In the genomic region with DNA sequence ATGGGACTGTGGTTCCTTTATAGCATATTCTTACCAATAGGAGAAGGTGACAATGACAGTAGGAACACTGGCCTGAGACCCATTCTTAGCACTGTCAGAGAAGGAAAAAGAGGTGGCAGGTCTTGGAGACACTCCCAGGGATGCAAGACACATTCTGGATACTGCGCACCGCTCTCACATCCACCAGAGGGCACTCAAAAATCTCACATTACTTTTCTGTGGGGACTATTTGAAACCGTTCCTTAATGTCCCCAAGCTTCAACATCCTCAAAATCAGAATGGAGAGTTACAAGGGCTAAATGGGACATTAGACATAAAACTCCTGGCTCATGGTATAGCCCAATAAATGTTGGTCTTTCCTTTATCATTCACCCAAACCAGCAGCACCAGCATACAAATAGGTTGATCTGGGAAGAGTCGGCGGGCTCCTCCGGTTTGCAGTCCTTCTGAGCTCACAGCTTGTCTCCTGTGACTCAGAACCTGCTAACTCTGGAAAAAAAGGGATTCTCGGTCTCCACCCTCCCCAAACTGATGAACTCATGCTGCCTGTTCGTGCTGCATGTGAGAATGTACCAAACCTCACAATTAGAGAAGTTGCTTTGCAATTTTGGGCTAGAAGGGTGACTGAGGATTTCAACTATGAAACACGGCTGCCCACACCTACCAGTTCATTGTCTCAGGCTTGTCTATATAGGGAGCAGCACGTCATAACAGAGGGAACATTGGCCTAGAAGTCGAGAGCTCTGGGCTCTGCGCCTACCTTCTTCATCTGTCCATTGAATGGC, we compare ENCODE assay signal across 8 cellular contexts. TPM values are rescaled to one million over a fixed set of nuclear protein-coding genes. Genes with fewer than 3 reads are reported as not detected.
DNase-seq lines count a peak whose midpoint lies in the region; ATAC-seq lines count a peak whose summit lies in the region.

No MANE protein-coding gene starts in this region.

- DNase-seq in activated T-cell treated with anti-CD3 and anti-CD28 coated beads, Interleukin-2, amount 50 U/mL, for 72 hours, result no peak
- DNase-seq in activated T-cell treated with anti-CD3 and anti-CD28 coated beads, Interleukin-2, amount 50 U/mL, for 1 hour, result no peak
- DNase-seq in Kasumi-1 (lab: John Stamatoyannopoulos, UW) (peak; percentile 52 to 79), RPMI8226 (peak; percentile 38), epithelial cell of prostate (ENCODE audit: low read depth, low spot score) (peak; percentile 75), middle frontal gyrus (ENCODE audit: extremely low spot score, low spot score) (peak; percentile 9)

- H3K27me3 Mint-ChIP-seq in activated T-cell treated with anti-CD3 and anti-CD28 coated beads, Interleukin-2, amount 50 U/mL, for 72 hours (ENCODE audit: low read depth), result no peaks in the 10 kb centered on the region

- H3K4me3 Mint-ChIP-seq in activated T-cell treated with anti-CD3 and anti-CD28 coated beads, Interleukin-2, amount 50 U/mL, for 72 hours, result no peak overlapping the region

- peaks cover 47% of the 10 kb centered on the region for H3K4me1 Mint-ChIP-seq in activated T-cell treated with anti-CD3 and anti-CD28 coated beads, Interleukin-2, amount 50 U/mL, for 72 hours (ENCODE audit: low read depth)

- no peaks in the 10 kb centered on the region for H3K9me3 Mint-ChIP-seq in activated T-cell treated with anti-CD3 and anti-CD28 coated beads, Interleukin-2, amount 50 U/mL, for 72 hours

- peak in 1 of 2 donors; percentile 29 for ATAC-seq in activated T-cell treated with anti-CD3 and anti-CD28 coated beads, Interleukin-2, amount 50 U/mL, for 72 hours (replicated peaks in 1 of 2)
- no peak for ATAC-seq in HG03565 (IDR thresholded peaks at IDR 0.05; ENCODE audit: unreplicated experiment)
- ATAC-seq in HG02588 (IDR thresholded peaks at IDR 0.05; ENCODE audit: unreplicated experiment), result no peak

- H3K36me3 Mint-ChIP-seq in activated T-cell treated with anti-CD3 and anti-CD28 coated beads, Interleukin-2, amount 50 U/mL, for 72 hours (ENCODE audit: insufficient read depth in 2 of 2), result peaks cover 4 to 31% of the 10 kb centered on the region in 2 donors

- H3K27ac Mint-ChIP-seq in activated T-cell treated with anti-CD3 and anti-CD28 coated beads, Interleukin-2, amount 50 U/mL, for 72 hours, result peak overlapping the region; percentile 90

- H3K27ac ChIP-seq in epithelial cell of prostate, result peak overlapping the region; percentile 78

RNA-seq across cellular contexts. Expression of a gene that starts 40.2 kb away (rescaled TPM):
- 100 to 1,000 TPM; 128 to 136 TPM for total RNA-seq in activated T-cell treated with anti-CD3 and anti-CD28 coated beads, Interleukin-2, amount 50 U/mL, for 72 hours

Comparison
In these comparisons a context has a peak if more than half of its experiments do, and no peak if none do; other contexts are left out.
1. DNase-seq: peak in Kasumi-1 (2 of 2), RPMI8226 (single experiment), epithelial cell of prostate (single experiment) and middle frontal gyrus (single experiment); none in activated T-cell treated with anti-CD3 and anti-CD28 coated beads, Interleukin-2, amount 50 U/mL, for 72 hours (0 of 2) and activated T-cell treated with anti-CD3 and anti-CD28 coated beads, Interleukin-2, amount 50 U/mL, for 1 hour (single experiment).